Comparison of ENCODE assay signal across 35 cellular contexts in the genomic region with DNA sequence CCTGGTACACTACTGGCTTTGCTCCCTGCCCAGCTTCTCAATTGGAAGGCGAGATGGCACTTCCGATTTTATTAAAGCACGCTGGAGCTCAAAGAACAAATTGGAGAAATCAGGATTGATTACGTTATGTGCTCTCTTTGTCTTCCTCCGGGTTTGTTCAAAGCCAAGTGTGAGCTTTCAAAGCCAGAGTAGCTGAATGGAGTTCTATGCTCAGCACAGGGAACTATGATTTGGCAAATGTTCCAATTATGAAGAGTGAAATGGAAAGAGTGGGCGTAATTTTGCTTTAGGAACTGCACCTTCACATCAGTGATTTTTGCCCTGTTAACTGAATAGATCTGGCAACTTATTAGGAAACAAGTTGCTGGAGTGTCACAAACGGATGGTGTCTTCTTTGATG.
"Had no signal": no experiment of that assay in that cellular context is flagged by ENCODE, and none has a peak within 500 bp of the region (broad histone marks: within the 10 kb centered on the region; RNA-seq: fewer than 3 reads in every experiment).

No MANE protein-coding gene starts in this region.

- H3K4me3 Mint-ChIP-seq: activated CD4-positive, alpha-beta memory T cell treated with anti-CD3 and anti-CD28 coated beads for 36 hours; activated CD4-positive, alpha-beta T cell treated with anti-CD3 and anti-CD28 coated beads for 36 hours; activated CD4-positive, alpha-beta T cell treated with anti-CD3 and anti-CD28 coated beads, Interleukin-2, amount 10 ng/mL, durations not matched to agents 24 days and 14 days; activated CD8-positive, alpha-beta memory T cell treated with anti-CD3 and anti-CD28 coated beads, Interleukin-2, amount 10 ng/mL, durations not matched to agents 7 days and 5 days; activated CD8-positive, alpha-beta T cell treated with anti-CD3 and anti-CD28 coated beads, Interleukin-2, amount 10 ng/mL, durations not matched to agents 7 days and 5 days; activated naive CD4-positive, alpha-beta T cell treated with anti-CD3 and anti-CD28 coated beads for 36 hours; activated naive CD4-positive, alpha-beta T cell treated with anti-CD3 and anti-CD28 coated beads, Interleukin-2, amount 50 U/mL, for 24 hours; activated naive CD8-positive, alpha-beta T cell treated with anti-CD3 and anti-CD28 coated beads for 36 hours; activated naive CD8-positive, alpha-beta T cell treated with anti-CD3 and anti-CD28 coated beads, Interleukin-2, amount 50 U/mL, for 24 hours; activated T-helper 1 cell treated with anti-CD3 and anti-CD28 coated beads, Interleukin-12 subunit alpha, Interleukin-12 subunit beta, Interleukin-2, Interleukin-4 antibody, amounts not matched to agents 30 ng/mL and 10 ng/mL and 1 ng/mL, durations not matched to agents 14 hours and 24 hours and 36 hours; brain; central memory CD8-positive, alpha-beta T cell; dendritic cell treated with granulocyte-macrophage colony-stimulating factor and Interleukin-4, amounts not matched to agents 40 ng/mL and 50 ng/mL, for 4 days; effector memory CD8-positive, alpha-beta T cell; T-helper 17 cell; T-helper 2 cell treated with Interferon-gamma antibody and Interleukin-4, amounts not matched to agents 5 μg/mL and 100 μg/mL, for 36 hours had no signal

- DNase-seq: activated CD4-positive, alpha-beta memory T cell treated with anti-CD3 and anti-CD28 coated beads for 36 hours; activated CD4-positive, alpha-beta T cell treated with anti-CD3 and anti-CD28 coated beads for 36 hours; activated CD4-positive, alpha-beta T cell treated with anti-CD3 and anti-CD28 coated beads, Interleukin-2, amount 10 ng/mL, durations not matched to agents 24 days and 14 days; activated CD4-positive, CD25-positive, alpha-beta regulatory T cell; activated CD4-positive, CD25-positive, alpha-beta regulatory T cell treated with anti-CD3 and anti-CD28 coated beads, Interleukin-2, amount 50 U/mL, for 72 hours; activated CD8-positive, alpha-beta memory T cell treated with anti-CD3 and anti-CD28 coated beads, Interleukin-2, amount 10 ng/mL, durations not matched to agents 7 days and 5 days; activated CD8-positive, alpha-beta memory T cell treated with anti-CD3 and anti-CD28 coated beads, Interleukin-2, amount 50 U/mL, for 4 hours; activated CD8-positive, alpha-beta T cell treated with anti-CD3 and anti-CD28 coated beads, Interleukin-2, amount 10 ng/mL, durations not matched to agents 7 days and 5 days; activated effector memory CD4-positive, alpha-beta T cell treated with anti-CD3 and anti-CD28 coated beads, Interleukin-2, amount 50 U/mL, for 16 hours; activated naive CD4-positive, alpha-beta T cell treated with anti-CD3 and anti-CD28 coated beads for 36 hours; activated naive CD8-positive, alpha-beta T cell treated with anti-CD3 and anti-CD28 coated beads for 36 hours; activated naive CD8-positive, alpha-beta T cell treated with anti-CD3 and anti-CD28 coated beads, Interleukin-2, amount 50 U/mL, for 24 hours; activated T-cell treated with anti-CD3 and anti-CD28 coated beads, Interleukin-2, amount 50 U/mL, for 1 hour; activated T-cell treated with anti-CD3 and anti-CD28 coated beads, Interleukin-2, amount 50 U/mL, for 48 hours; adrenal gland; amygdala; aorta; dorsolateral prefrontal cortex; effector CD4-positive, alpha-beta T cell; effector memory CD8-positive, alpha-beta T cell; erythroblast; foreskin keratinocyte; T-helper 1 cell; T-helper 17 cell; T1000 had no signal

- H3K36me3 ChIP-seq: adrenal gland, esophagus muscularis mucosa, gastroesophageal sphincter had no signal

- H3K36me3 Mint-ChIP-seq: activated CD4-positive, alpha-beta memory T cell treated with anti-CD3 and anti-CD28 coated beads for 36 hours; activated CD8-positive, alpha-beta memory T cell treated with anti-CD3 and anti-CD28 coated beads, Interleukin-2, amount 10 ng/mL, durations not matched to agents 7 days and 5 days; activated naive CD4-positive, alpha-beta T cell treated with anti-CD3 and anti-CD28 coated beads, Interleukin-2, amount 50 U/mL, for 24 hours; activated naive CD8-positive, alpha-beta T cell treated with anti-CD3 and anti-CD28 coated beads for 36 hours had no signal

- H3K9me3 ChIP-seq: adrenal gland, esophagus muscularis mucosa, gastroesophageal sphincter had no signal

- H3K4me3 ChIP-seq: adrenal gland, coronary artery, esophagus muscularis mucosa, gastroesophageal sphincter had no signal

- H3K27me3 ChIP-seq: adrenal gland, dorsolateral prefrontal cortex, esophagus muscularis mucosa, foreskin keratinocyte, gastroesophageal sphincter had no signal

- H3K27ac Mint-ChIP-seq: activated CD4-positive, alpha-beta memory T cell treated with anti-CD3 and anti-CD28 coated beads for 36 hours; activated CD4-positive, alpha-beta T cell treated with anti-CD3 and anti-CD28 coated beads for 36 hours; activated CD4-positive, alpha-beta T cell treated with anti-CD3 and anti-CD28 coated beads, Interleukin-2, amount 10 ng/mL, durations not matched to agents 24 days and 14 days; activated CD8-positive, alpha-beta memory T cell treated with anti-CD3 and anti-CD28 coated beads, Interleukin-2, amount 10 ng/mL, durations not matched to agents 7 days and 5 days; activated CD8-positive, alpha-beta T cell treated with anti-CD3 and anti-CD28 coated beads, Interleukin-2, amount 10 ng/mL, durations not matched to agents 7 days and 5 days; activated naive CD4-positive, alpha-beta T cell treated with anti-CD3 and anti-CD28 coated beads for 36 hours; activated naive CD4-positive, alpha-beta T cell treated with anti-CD3 and anti-CD28 coated beads, Interleukin-2, amount 50 U/mL, for 24 hours; activated naive CD8-positive, alpha-beta T cell treated with anti-CD3 and anti-CD28 coated beads for 36 hours; activated naive CD8-positive, alpha-beta T cell treated with anti-CD3 and anti-CD28 coated beads, Interleukin-2, amount 50 U/mL, for 24 hours; activated T-helper 1 cell treated with anti-CD3 and anti-CD28 coated beads, Interleukin-12 subunit alpha, Interleukin-12 subunit beta, Interleukin-2, Interleukin-4 antibody, amounts not matched to agents 30 ng/mL and 10 ng/mL and 1 ng/mL, durations not matched to agents 14 hours and 24 hours and 36 hours; activated T-helper 2 cell treated with anti-CD3 and anti-CD28 coated beads, Interferon-gamma antibody, Interleukin-2, Interleukin-4, amounts not matched to agents 10 μg/mL and 5 μg/mL and 100 μg/mL, durations not matched to agents 14 hours and 24 hours and 36 hours; dendritic cell treated with granulocyte-macrophage colony-stimulating factor and Interleukin-4, amounts not matched to agents 40 ng/mL and 50 ng/mL, for 4 days; effector memory CD8-positive, alpha-beta T cell; T-helper 17 cell; T-helper 2 cell treated with Interferon-gamma antibody and Interleukin-4, amounts not matched to agents 5 μg/mL and 100 μg/mL, for 36 hours had no signal

- H3K9me3 Mint-ChIP-seq: activated CD4-positive, alpha-beta T cell treated with anti-CD3 and anti-CD28 coated beads, Interleukin-2, amount 10 ng/mL, durations not matched to agents 24 days and 14 days; activated naive CD8-positive, alpha-beta T cell treated with anti-CD3 and anti-CD28 coated beads for 36 hours; activated naive CD8-positive, alpha-beta T cell treated with anti-CD3 and anti-CD28 coated beads, Interleukin-2, amount 50 U/mL, for 24 hours; activated T-helper 2 cell treated with anti-CD3 and anti-CD28 coated beads, Interferon-gamma antibody, Interleukin-2, Interleukin-4, amounts not matched to agents 10 μg/mL and 5 μg/mL and 100 μg/mL, durations not matched to agents 14 hours and 24 hours and 36 hours; brain; dendritic cell treated with granulocyte-macrophage colony-stimulating factor and Interleukin-4, amounts not matched to agents 40 ng/mL and 50 ng/mL, for 4 days; T-helper 2 cell treated with Interferon-gamma antibody and Interleukin-4, amounts not matched to agents 5 μg/mL and 100 μg/mL, for 36 hours had no signal

- H3K4me1 ChIP-seq: esophagus muscularis mucosa, gastroesophageal sphincter had no signal

- H3K4me1 Mint-ChIP-seq: activated CD4-positive, alpha-beta T cell treated with anti-CD3 and anti-CD28 coated beads for 36 hours; activated CD4-positive, alpha-beta T cell treated with anti-CD3 and anti-CD28 coated beads, Interleukin-2, amount 10 ng/mL, durations not matched to agents 24 days and 14 days; activated CD8-positive, alpha-beta memory T cell treated with anti-CD3 and anti-CD28 coated beads, Interleukin-2, amount 10 ng/mL, durations not matched to agents 7 days and 5 days; activated naive CD4-positive, alpha-beta T cell treated with anti-CD3 and anti-CD28 coated beads, Interleukin-2, amount 50 U/mL, for 24 hours; activated naive CD8-positive, alpha-beta T cell treated with anti-CD3 and anti-CD28 coated beads for 36 hours; activated naive CD8-positive, alpha-beta T cell treated with anti-CD3 and anti-CD28 coated beads, Interleukin-2, amount 50 U/mL, for 24 hours; central memory CD8-positive, alpha-beta T cell; T-helper 17 cell had no signal

- H3K27me3 Mint-ChIP-seq: activated CD4-positive, alpha-beta memory T cell treated with anti-CD3 and anti-CD28 coated beads for 36 hours; activated CD4-positive, alpha-beta T cell treated with anti-CD3 and anti-CD28 coated beads for 36 hours; activated CD4-positive, alpha-beta T cell treated with anti-CD3 and anti-CD28 coated beads, Interleukin-2, amount 10 ng/mL, durations not matched to agents 24 days and 14 days; activated CD8-positive, alpha-beta memory T cell treated with anti-CD3 and anti-CD28 coated beads, Interleukin-2, amount 10 ng/mL, durations not matched to agents 7 days and 5 days; activated naive CD4-positive, alpha-beta T cell treated with anti-CD3 and anti-CD28 coated beads, Interleukin-2, amount 50 U/mL, for 24 hours; activated naive CD8-positive, alpha-beta T cell treated with anti-CD3 and anti-CD28 coated beads for 36 hours; activated naive CD8-positive, alpha-beta T cell treated with anti-CD3 and anti-CD28 coated beads, Interleukin-2, amount 50 U/mL, for 24 hours; brain; central memory CD8-positive, alpha-beta T cell; dendritic cell treated with granulocyte-macrophage colony-stimulating factor and Interleukin-4, amounts not matched to agents 40 ng/mL and 50 ng/mL, for 4 days; effector memory CD8-positive, alpha-beta T cell; T-helper 17 cell had no signal

- H3K27ac ChIP-seq: adrenal gland, coronary artery, esophagus muscularis mucosa, foreskin keratinocyte, gastroesophageal sphincter had no signal
